In the genomic region with DNA sequence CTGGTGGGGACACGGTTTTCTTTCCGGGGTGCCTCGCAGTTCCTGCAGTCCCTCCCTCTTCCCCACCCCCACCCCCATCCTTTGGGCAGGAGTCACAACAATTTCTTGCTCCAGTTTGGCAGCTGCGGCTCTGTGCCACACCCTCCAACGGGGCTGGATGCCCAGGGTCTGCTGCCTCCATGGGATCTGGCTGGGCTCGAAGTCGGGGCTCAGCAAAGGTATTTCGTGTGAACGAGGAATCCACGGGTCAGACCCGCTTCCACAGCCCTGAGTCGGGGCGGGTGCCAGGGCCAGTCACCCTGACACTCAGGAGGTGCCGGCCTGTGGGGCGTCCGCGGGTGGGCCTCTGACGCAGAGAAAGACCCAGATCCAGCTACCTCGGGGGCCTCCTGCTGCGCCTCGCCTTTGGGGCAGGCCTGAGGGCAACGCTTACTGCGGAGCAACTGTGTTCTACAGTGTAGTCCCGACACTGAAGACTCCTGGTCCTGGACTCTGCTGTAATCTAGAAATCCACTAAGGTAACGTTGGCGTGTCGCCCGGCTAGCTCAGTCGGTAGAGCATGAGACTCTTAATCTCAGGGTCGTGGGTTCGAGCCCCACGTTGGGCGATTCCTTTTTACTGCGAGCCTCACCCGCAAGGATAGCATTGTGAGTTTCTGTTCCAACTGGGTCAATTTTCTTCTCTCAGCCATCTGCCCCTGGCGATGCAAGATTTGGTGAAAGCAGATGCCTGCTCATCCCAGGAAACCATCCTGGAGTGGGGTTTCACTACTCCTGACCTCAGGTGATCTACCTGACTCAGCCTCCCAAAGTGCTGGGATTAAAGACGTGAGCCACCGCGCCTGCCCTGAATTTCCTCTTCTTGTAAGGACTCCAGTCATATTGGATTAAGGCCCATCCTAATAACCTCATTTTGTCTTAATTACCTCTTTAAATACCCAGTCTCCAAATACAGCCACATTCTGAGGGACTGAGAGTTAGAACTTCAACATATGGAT, we compare ENCODE assay signal across 1 cellular context.
TF ChIP-seq lines count a peak whose summit lies in the region.

No MANE protein-coding gene starts in this region.

TF ChIP-seq in HepG2, 621 proteins besides CTCF, POLR2A, EP300 and RAD21 (continued from another document and continues in another):
- 0 out of 2 replicates have a peak, but pooled peaks have one; percentile 51 for TF ChIP-seq ZNF180 (CRISPR knock-in tag; IDR thresholded peaks at IDR 0.05; ENCODE audit: borderline replicate concordance, low read depth)
- TF ChIP-seq FLYWCH1 (CRISPR knock-in tag; IDR thresholded peaks at IDR 0.05), result no peak
- TF ChIP-seq MTA1 (CRISPR knock-in tag; IDR thresholded peaks at IDR 0.05; ENCODE audit: borderline replicate concordance), result peak; percentile 38; the same call in 1 of the 2 replicates
- no peak for TF ChIP-seq AGO1 (IDR thresholded peaks at IDR 0.05; ENCODE audit: low read depth, low read length, poor library complexity, severe bottlenecking)
- TF ChIP-seq SRSF1 (optimal IDR thresholded peaks at IDR 0.05; ENCODE audit: low read depth, low read length), result no peak
- TF ChIP-seq ZNF460 (CRISPR knock-in tag; IDR thresholded peaks at IDR 0.05; ENCODE audit: borderline replicate concordance), result no peak
- TF ChIP-seq, protein P1, sequence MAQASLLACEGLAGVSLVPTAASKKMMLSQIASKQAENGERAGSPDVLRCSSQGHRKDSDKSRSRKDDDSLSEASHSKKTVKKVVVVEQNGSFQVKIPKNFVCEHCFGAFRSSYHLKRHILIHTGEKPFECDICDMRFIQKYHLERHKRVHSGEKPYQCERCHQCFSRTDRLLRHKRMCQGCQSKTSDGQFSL (CRISPR knock-in tag; IDR thresholded peaks at IDR 0.05), result no peak
- TF ChIP-seq ZC3H13 (CRISPR knock-in tag; IDR thresholded peaks at IDR 0.05), result no peak
- no peak for TF ChIP-seq DMAP1 (CRISPR knock-in tag; IDR thresholded peaks at IDR 0.05)
- no peak for TF ChIP-seq ZNF891 (CRISPR knock-in tag; IDR thresholded peaks at IDR 0.05)
- TF ChIP-seq ARID2 (CRISPR knock-in tag; IDR thresholded peaks at IDR 0.05; ENCODE audit: borderline replicate concordance), result no peak
- no peak for TF ChIP-seq ZNF639 (CRISPR knock-in tag; conservative IDR thresholded peaks at IDR 0.05)
- TF ChIP-seq HOXA7 (CRISPR knock-in tag; IDR thresholded peaks at IDR 0.05), result no peak
- no peak for TF ChIP-seq SOX5 (CRISPR knock-in tag; IDR thresholded peaks at IDR 0.05; ENCODE audit: borderline replicate concordance)
- TF ChIP-seq ZNF281 (CRISPR knock-in tag; IDR thresholded peaks at IDR 0.05; ENCODE audit: borderline replicate concordance), result no peak
- TF ChIP-seq PHF20 (CRISPR knock-in tag; IDR thresholded peaks at IDR 0.05), result no peak
- TF ChIP-seq, protein P2, sequence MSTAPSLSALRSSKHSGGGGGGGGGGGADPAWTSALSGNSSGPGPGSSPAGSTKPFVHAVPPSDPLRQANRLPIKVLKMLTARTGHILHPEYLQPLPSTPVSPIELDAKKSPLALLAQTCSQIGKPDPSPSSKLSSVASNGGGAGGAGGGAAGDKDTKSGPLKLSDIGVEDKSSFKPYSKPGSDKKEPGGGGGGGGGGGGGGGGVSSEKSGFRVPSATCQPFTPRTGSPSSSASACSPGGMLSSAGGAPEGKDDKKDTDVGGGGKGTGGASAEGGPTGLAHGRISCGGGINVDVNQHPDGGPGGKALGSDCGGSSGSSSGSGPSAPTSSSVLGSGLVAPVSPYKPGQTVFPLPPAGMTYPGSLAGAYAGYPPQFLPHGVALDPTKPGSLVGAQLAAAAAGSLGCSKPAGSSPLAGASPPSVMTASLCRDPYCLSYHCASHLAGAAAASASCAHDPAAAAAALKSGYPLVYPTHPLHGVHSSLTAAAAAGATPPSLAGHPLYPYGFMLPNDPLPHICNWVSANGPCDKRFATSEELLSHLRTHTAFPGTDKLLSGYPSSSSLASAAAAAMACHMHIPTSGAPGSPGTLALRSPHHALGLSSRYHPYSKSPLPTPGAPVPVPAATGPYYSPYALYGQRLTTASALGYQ (CRISPR knock-in tag; IDR thresholded peaks at IDR 0.05), result 0 out of 2 replicates have a peak, but pooled peaks have one; percentile 38
- TF ChIP-seq, protein P3, sequence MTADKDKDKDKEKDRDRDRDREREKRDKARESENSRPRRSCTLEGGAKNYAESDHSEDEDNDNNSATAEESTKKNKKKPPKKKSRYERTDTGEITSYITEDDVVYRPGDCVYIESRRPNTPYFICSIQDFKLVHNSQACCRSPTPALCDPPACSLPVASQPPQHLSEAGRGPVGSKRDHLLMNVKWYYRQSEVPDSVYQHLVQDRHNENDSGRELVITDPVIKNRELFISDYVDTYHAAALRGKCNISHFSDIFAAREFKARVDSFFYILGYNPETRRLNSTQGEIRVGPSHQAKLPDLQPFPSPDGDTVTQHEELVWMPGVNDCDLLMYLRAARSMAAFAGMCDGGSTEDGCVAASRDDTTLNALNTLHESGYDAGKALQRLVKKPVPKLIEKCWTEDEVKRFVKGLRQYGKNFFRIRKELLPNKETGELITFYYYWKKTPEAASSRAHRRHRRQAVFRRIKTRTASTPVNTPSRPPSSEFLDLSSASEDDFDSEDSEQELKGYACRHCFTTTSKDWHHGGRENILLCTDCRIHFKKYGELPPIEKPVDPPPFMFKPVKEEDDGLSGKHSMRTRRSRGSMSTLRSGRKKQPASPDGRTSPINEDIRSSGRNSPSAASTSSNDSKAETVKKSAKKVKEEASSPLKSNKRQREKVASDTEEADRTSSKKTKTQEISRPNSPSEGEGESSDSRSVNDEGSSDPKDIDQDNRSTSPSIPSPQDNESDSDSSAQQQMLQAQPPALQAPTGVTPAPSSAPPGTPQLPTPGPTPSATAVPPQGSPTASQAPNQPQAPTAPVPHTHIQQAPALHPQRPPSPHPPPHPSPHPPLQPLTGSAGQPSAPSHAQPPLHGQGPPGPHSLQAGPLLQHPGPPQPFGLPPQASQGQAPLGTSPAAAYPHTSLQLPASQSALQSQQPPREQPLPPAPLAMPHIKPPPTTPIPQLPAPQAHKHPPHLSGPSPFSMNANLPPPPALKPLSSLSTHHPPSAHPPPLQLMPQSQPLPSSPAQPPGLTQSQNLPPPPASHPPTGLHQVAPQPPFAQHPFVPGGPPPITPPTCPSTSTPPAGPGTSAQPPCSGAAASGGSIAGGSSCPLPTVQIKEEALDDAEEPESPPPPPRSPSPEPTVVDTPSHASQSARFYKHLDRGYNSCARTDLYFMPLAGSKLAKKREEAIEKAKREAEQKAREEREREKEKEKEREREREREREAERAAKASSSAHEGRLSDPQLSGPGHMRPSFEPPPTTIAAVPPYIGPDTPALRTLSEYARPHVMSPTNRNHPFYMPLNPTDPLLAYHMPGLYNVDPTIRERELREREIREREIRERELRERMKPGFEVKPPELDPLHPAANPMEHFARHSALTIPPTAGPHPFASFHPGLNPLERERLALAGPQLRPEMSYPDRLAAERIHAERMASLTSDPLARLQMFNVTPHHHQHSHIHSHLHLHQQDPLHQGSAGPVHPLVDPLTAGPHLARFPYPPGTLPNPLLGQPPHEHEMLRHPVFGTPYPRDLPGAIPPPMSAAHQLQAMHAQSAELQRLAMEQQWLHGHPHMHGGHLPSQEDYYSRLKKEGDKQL (CRISPR knock-in tag; IDR thresholded peaks at IDR 0.05; ENCODE audit: low read depth), result no peak
- TF ChIP-seq BCL3 (CRISPR knock-in tag; IDR thresholded peaks at IDR 0.05), result no peak
- TF ChIP-seq ZNF776 (CRISPR knock-in tag; IDR thresholded peaks at IDR 0.05), result no peak
- no peak for TF ChIP-seq NPAS2 (CRISPR knock-in tag; IDR thresholded peaks at IDR 0.05; ENCODE audit: borderline replicate concordance)
- no peak for TF ChIP-seq CBX2 (IDR thresholded peaks at IDR 0.05; ENCODE audit: low read depth, low read length)
- TF ChIP-seq CBX2 (CRISPR knock-in tag; IDR thresholded peaks at IDR 0.05; ENCODE audit: low read depth), result no peak
- no peak for TF ChIP-seq GATAD1 (CRISPR knock-in tag; IDR thresholded peaks at IDR 0.05)
- no peak for TF ChIP-seq ZBTB3 (CRISPR knock-in tag; IDR thresholded peaks at IDR 0.05; ENCODE audit: borderline replicate concordance, low read depth)
- TF ChIP-seq EEA1 (CRISPR knock-in tag; IDR thresholded peaks at IDR 0.05; ENCODE audit: borderline replicate concordance), result no peak
- TF ChIP-seq NFE2L1 (CRISPR knock-in tag; IDR thresholded peaks at IDR 0.05; ENCODE audit: borderline replicate concordance), result no peak
- peak; percentile 13; the same call in 1 of the 2 replicates for TF ChIP-seq MIER2 (CRISPR knock-in tag; IDR thresholded peaks at IDR 0.05)
- TF ChIP-seq ARNT2 (CRISPR knock-in tag; IDR thresholded peaks at IDR 0.05; ENCODE audit: low read depth), result no peak
- no peak; a peak in 1 of 4 replicates for TF ChIP-seq KLF16 (CRISPR knock-in tag; IDR thresholded peaks at IDR 0.05)
- TF ChIP-seq FOSL1 (CRISPR knock-in tag; IDR thresholded peaks at IDR 0.05; ENCODE audit: borderline replicate concordance), result peak; percentile 40; the same call in 1 of the 2 replicates
- TF ChIP-seq ZNF772 (CRISPR knock-in tag; IDR thresholded peaks at IDR 0.05), result no peak
- TF ChIP-seq GATA4 (IDR thresholded peaks at IDR 0.05; ENCODE audit: borderline replicate concordance, low read depth), result no peak
- TF ChIP-seq POGZ (CRISPR knock-in tag; IDR thresholded peaks at IDR 0.05), result no peak
- TF ChIP-seq POLR2G (IDR thresholded peaks at IDR 0.05; ENCODE audit: low read depth, low read length), result no peak
- no peak for TF ChIP-seq ZNF609 (CRISPR knock-in tag; IDR thresholded peaks at IDR 0.05; ENCODE audit: borderline replicate concordance)
- no peak for TF ChIP-seq BRCA1 (CRISPR knock-in tag; IDR thresholded peaks at IDR 0.05)
- no peak for TF ChIP-seq ZNF879 (CRISPR knock-in tag; IDR thresholded peaks at IDR 0.05)
- TF ChIP-seq, protein P4, sequence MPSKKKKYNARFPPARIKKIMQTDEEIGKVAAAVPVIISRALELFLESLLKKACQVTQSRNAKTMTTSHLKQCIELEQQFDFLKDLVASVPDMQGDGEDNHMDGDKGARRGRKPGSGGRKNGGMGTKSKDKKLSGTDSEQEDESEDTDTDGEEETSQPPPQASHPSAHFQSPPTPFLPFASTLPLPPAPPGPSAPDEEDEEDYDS (CRISPR knock-in tag; IDR thresholded peaks at IDR 0.05), result no peak
- peak; percentile 36; the same call in 1 of the 2 replicates for TF ChIP-seq KAT8 (CRISPR knock-in tag; IDR thresholded peaks at IDR 0.05)
